ENCODE assay signal across 8 cellular contexts in genomic region chr11:124758355-124759267, GRCh38. TPM values are rescaled to one million over a fixed set of nuclear protein-coding genes. Genes with fewer than 3 reads are reported as not detected.
A peak's percentile ranks its signal among the peaks of the same experiment; 100 is the strongest.
DNase-seq lines count a peak whose midpoint lies in the region; ATAC-seq and TF ChIP-seq lines count a peak whose summit lies in the region.

No MANE protein-coding gene starts in this region.

- peak overlapping the region; percentile 20 for H3K9ac ChIP-seq in neural cell (ENCODE audit: low read length)

- DNase-seq in CD4-positive, alpha-beta T cell: peak; percentile 41 to 73 (median 58)
- peak; percentile 34 for DNase-seq in activated gamma-delta T cell (lab: John Stamatoyannopoulos, UW)
- DNase-seq in fibroblast of the conjunctiva (ENCODE audit: low read depth): peak; percentile 39
- peak; percentile 81 to 90 for DNase-seq in tibial artery

- H2AFZ ChIP-seq in neural cell (ENCODE audit: low read depth, low read length): no peak overlapping the region

- CTCF ChIA-PET in CD4-positive, alpha-beta T cell (lab: Charles Lee): interaction anchor here (0.6 to 6.5 kb wide), 25 partner anchors 9 to 135 kb away, joined by 3 to 46 read pairs (median 4); partner anchors contain the start of genes NRGN, SIAE and SPA17

- no peaks in the 10 kb centered on the region for H3K9me3 Mint-ChIP-seq in CD4-positive, alpha-beta T cell

- POLR2A ChIA-PET in CD4-positive, alpha-beta T cell (lab: Charles Lee): interaction anchor here (1.0 to 2.7 kb wide), 7 partner anchors 10 to 89 kb away, joined by 3 to 34 read pairs (median 4); partner anchors contain the start of genes MSANTD2, NRGN, SIAE and SPA17

- no peaks in the 10 kb centered on the region for H3K79me2 ChIP-seq in neural cell (replicated peaks; ENCODE audit: insufficient read depth, low read length)

- H3K27ac ChIP-seq in CD4-positive, alpha-beta T cell (ENCODE audit: low read depth, low read length): no peak overlapping the region
- H3K27ac ChIP-seq in neural cell (ENCODE audit: low read length): no peak overlapping the region
- H3K27ac ChIP-seq in tibial artery: peak overlapping the region; percentile 95 to 98

- H3K9me2 ChIP-seq in neural cell (ENCODE audit: insufficient read depth, low read length): no peaks in the 10 kb centered on the region

- H3K4me1 Mint-ChIP-seq in CD4-positive, alpha-beta T cell (ENCODE audit: low read depth): peaks cover 37% of the 10 kb centered on the region

- H3K9me3 ChIP-seq in CD4-positive, alpha-beta T cell (ENCODE audit: control insufficient read depth, low read length): no peaks in the 10 kb centered on the region
- H3K9me3 ChIP-seq in neural cell (ENCODE audit: low read length): no peaks in the 10 kb centered on the region
- H3K9me3 ChIP-seq in tibial artery: no peaks in the 10 kb centered on the region

- H3K4me3 Mint-ChIP-seq in CD4-positive, alpha-beta T cell: peak overlapping the region; percentile 59

- TF ChIP-seq CTCF in CD4-positive, alpha-beta T cell (IDR thresholded peaks at IDR 0.05): peak; percentile 78
- peak; percentile 78 for TF ChIP-seq CTCF in neural cell (IDR thresholded peaks at IDR 0.05; ENCODE audit: poor library complexity, severe bottlenecking)
- peak; percentile 83 to 87 for TF ChIP-seq CTCF in tibial artery (IDR thresholded peaks at IDR 0.05)

- TF ChIP-seq RAD21 in neural cell (conservative IDR thresholded peaks at IDR 0.05): peak; percentile 51

- H3K36me3 ChIP-seq in neural cell (ENCODE audit: insufficient read depth, low read length) (no peaks in the 10 kb centered on the region), tibial artery (peaks cover 10 to 23% (median 18%) of the 10 kb centered on the region in 3 donors)

- peak overlapping the region; percentile 58 for H3K4me3 ChIP-seq in neural cell (ENCODE audit: low read length)
- H3K4me3 ChIP-seq in tibial artery: peak overlapping the region; percentile 77 to 94

- TF ChIP-seq EP300 in neural cell (conservative IDR thresholded peaks at IDR 0.05; ENCODE audit: poor library complexity, severe bottlenecking): no peak

- peaks cover 60% of the 10 kb centered on the region for H3K27me3 ChIP-seq in CD4-positive, alpha-beta T cell (ENCODE audit: control insufficient read depth, insufficient read depth, low read length)
- peaks cover 92% of the 10 kb centered on the region for H3K27me3 ChIP-seq in neural cell (ENCODE audit: insufficient read depth, low read depth, low read length)
- H3K27me3 ChIP-seq in tibial artery: no peaks in the 10 kb centered on the region

- peak; percentile 80 for ATAC-seq in CD4-positive, alpha-beta T cell (ENCODE audit: poor library complexity)
- ATAC-seq in GM19324 (IDR thresholded peaks at IDR 0.05; ENCODE audit: low FRiP score, unreplicated experiment): peak; percentile 53
- ATAC-seq in HG03432 (IDR thresholded peaks at IDR 0.05; ENCODE audit: unreplicated experiment): peak; percentile 55

- intact Hi-C loops in CD4-positive, alpha-beta T cell (cut with DNase I, micrococcal nuclease): no loop called here
- intact Hi-C loops in tibial artery (cut with DNase I; ENCODE audit: low total_unique reads): loop anchor here (10.0 kb wide), 1 partner anchor 616 kb away; no protein-coding TSS in a partner anchor

- H3K27ac Mint-ChIP-seq in CD4-positive, alpha-beta T cell: no peak overlapping the region

- no peaks in the 10 kb centered on the region for H4K20me1 ChIP-seq in neural cell (ENCODE audit: insufficient read depth)

- H3K4me2 ChIP-seq in neural cell (ENCODE audit: low read length): peak overlapping the region; percentile 48

- peaks cover 76% of the 10 kb centered on the region for H3K27me3 Mint-ChIP-seq in CD4-positive, alpha-beta T cell

- no peaks in the 10 kb centered on the region for H3K36me3 Mint-ChIP-seq in CD4-positive, alpha-beta T cell (ENCODE audit: low read depth)

- H3F3A ChIP-seq in neural cell (ENCODE audit: insufficient read depth, low read length, poor library complexity, severe bottlenecking): no peaks in the 10 kb centered on the region

- H3K4me1 ChIP-seq in tibial artery: peaks cover 0 to 60% (median 38%) of the 10 kb centered on the region in 4 donors

TF ChIP-seq in PFSK-1, 5 proteins besides CTCF, POLR2A, EP300 and RAD21:
- TF ChIP-seq, protein P1, sequence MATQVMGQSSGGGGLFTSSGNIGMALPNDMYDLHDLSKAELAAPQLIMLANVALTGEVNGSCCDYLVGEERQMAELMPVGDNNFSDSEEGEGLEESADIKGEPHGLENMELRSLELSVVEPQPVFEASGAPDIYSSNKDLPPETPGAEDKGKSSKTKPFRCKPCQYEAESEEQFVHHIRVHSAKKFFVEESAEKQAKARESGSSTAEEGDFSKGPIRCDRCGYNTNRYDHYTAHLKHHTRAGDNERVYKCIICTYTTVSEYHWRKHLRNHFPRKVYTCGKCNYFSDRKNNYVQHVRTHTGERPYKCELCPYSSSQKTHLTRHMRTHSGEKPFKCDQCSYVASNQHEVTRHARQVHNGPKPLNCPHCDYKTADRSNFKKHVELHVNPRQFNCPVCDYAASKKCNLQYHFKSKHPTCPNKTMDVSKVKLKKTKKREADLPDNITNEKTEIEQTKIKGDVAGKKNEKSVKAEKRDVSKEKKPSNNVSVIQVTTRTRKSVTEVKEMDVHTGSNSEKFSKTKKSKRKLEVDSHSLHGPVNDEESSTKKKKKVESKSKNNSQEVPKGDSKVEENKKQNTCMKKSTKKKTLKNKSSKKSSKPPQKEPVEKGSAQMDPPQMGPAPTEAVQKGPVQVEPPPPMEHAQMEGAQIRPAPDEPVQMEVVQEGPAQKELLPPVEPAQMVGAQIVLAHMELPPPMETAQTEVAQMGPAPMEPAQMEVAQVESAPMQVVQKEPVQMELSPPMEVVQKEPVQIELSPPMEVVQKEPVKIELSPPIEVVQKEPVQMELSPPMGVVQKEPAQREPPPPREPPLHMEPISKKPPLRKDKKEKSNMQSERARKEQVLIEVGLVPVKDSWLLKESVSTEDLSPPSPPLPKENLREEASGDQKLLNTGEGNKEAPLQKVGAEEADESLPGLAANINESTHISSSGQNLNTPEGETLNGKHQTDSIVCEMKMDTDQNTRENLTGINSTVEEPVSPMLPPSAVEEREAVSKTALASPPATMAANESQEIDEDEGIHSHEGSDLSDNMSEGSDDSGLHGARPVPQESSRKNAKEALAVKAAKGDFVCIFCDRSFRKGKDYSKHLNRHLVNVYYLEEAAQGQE (IDR thresholded peaks at IDR 0.05; ENCODE audit: insufficient read depth in 1 of 2, low read depth in 2 of 2, low read length in 2 of 2): no peak
- TF ChIP-seq TAF1 (IDR thresholded peaks at IDR 0.05; ENCODE audit: borderline replicate concordance, insufficient read depth, low read length) (no peak), FOXP2 (optimal IDR thresholded peaks at IDR 0.05; ENCODE audit: borderline replicate concordance, extremely low read depth, extremely low read length, insufficient read depth) (peak; percentile 26), POLR2AphosphoS5 (IDR thresholded peaks at IDR 0.05; ENCODE audit: low read depth, low read length) (no peak), SIN3A (IDR thresholded peaks at IDR 0.05; ENCODE audit: borderline replicate concordance, insufficient read depth, low read length) (no peak)
TF ChIP-seq in PFSK-1: peak in this region for 1.

TF ChIP-seq in neural cell, 6 proteins besides CTCF, POLR2A, EP300 and RAD21:
- TF ChIP-seq, protein P1 (IDR thresholded peaks at IDR 0.05; ENCODE audit: borderline replicate concordance): peak; percentile 28
- TF ChIP-seq POLR2AphosphoS5 (IDR thresholded peaks at IDR 0.05) (no peak), TAF1 (IDR thresholded peaks at IDR 0.05; ENCODE audit: low read depth) (no peak), SMC3 (conservative IDR thresholded peaks at IDR 0.05; ENCODE audit: poor library complexity) (peak; percentile 48), EZH2 (IDR thresholded peaks at IDR 0.05; ENCODE audit: borderline replicate concordance, insufficient read depth, low read length, poor library complexity, severe bottlenecking) (no peak)

RNA-seq across cellular contexts. Expression of gene ESAM, which starts 3.5 kb away (rescaled TPM):
- under 1 TPM; 0.38 to 0.64 TPM for total RNA-seq in CD4-positive, alpha-beta T cell
- not detected for polyA plus RNA-seq in PFSK-1 (2012; ENCODE audit: insufficient read length, low read depth)
- 0.77 TPM in 1 of 2 replicates, not detected in the other for polyA plus RNA-seq in neural cell
- polyA minus RNA-seq in neural cell: 0.73 and 0.93 TPM in 2 replicates

RNA-seq across cellular contexts. Expression of gene VSIG2, which starts 6.6 kb away (rescaled TPM):
- under 1 TPM in 1 of 2 experiments, not detected in 1; 0.28 TPM for total RNA-seq in CD4-positive, alpha-beta T cell
- not detected for polyA plus RNA-seq in PFSK-1 (2012; ENCODE audit: insufficient read length, low read depth)
- polyA plus RNA-seq in neural cell: not detected in 2 replicates
- polyA minus RNA-seq in neural cell: not detected in 2 replicates

RNA-seq across cellular contexts. Expression of gene NRGN, which starts 18.9 kb away (rescaled TPM):
- total RNA-seq in CD4-positive, alpha-beta T cell: 1 to 10 TPM in 1 of 2 experiments, under 1 TPM in 1; 0.84 to 1.4 TPM
- polyA plus RNA-seq in PFSK-1 (2012; ENCODE audit: insufficient read length, low read depth): 0.69 TPM
- 0.69 and 1.1 TPM in 2 replicates for polyA plus RNA-seq in neural cell
- 0.58 and 1.5 TPM in 2 replicates for polyA minus RNA-seq in neural cell

RNA-seq across cellular contexts. Expression of gene MSANTD2, which starts 41.6 kb away (rescaled TPM):
- total RNA-seq in CD4-positive, alpha-beta T cell: 1 to 10 TPM; 4.2 to 5.1 TPM
- polyA plus RNA-seq in PFSK-1 (2012; ENCODE audit: insufficient read length, low read depth): 5.5 TPM
- 40.8 and 45.3 TPM in 2 replicates for polyA plus RNA-seq in neural cell
- polyA minus RNA-seq in neural cell: 41.6 and 45.5 TPM in 2 replicates

Comparison
In these comparisons a context has a peak if more than half of its experiments do, and no peak if none do; other contexts are left out.
1. DNase-seq: peak in every context shown above with its lines; median percentile 86 in tibial artery; 58 in CD4-positive, alpha-beta T cell; 39 in fibroblast of the conjunctiva; 34 in activated gamma-delta T cell.
2. H3K27ac ChIP-seq: peak in tibial artery (2 of 2); none in CD4-positive, alpha-beta T cell (single experiment) and neural cell (single experiment).
3. Peak in every context shown above with its lines, with median percentiles within 50 percentile points of each other: ATAC-seq and CTCF ChIP-seq.